In genomic region chr22:44648821-44649566, GRCh38 we compare ENCODE assay signal across 2 cellular contexts.
TF ChIP-seq lines count a peak whose summit lies in the region.

No MANE protein-coding gene starts in this region.

TF ChIP-seq in IMR-90, 13 proteins besides CTCF, POLR2A, EP300 and RAD21:
- TF ChIP-seq MAZ (IDR thresholded peaks at IDR 0.05; ENCODE audit: borderline replicate concordance, low read depth, low read length) (peak; percentile 75), CEBPB (IDR thresholded peaks at IDR 0.05; ENCODE audit: low read depth, low read length) (0 out of 2 replicates have a peak, but pooled peaks have one; percentile 12), NFE2L2 (IDR thresholded peaks at IDR 0.05; ENCODE audit: low read depth, low read length) (peak; percentile 81), BHLHE40 (IDR thresholded peaks at IDR 0.05; ENCODE audit: low read depth, low read length) (peak; percentile 85), USF2 (IDR thresholded peaks at IDR 0.05; ENCODE audit: low read depth, low read length) (no peak), MAFK (IDR thresholded peaks at IDR 0.05; ENCODE audit: low read depth, low read length) (no peak; the same call in 1 of the 2 replicates), MXI1 (IDR thresholded peaks at IDR 0.05; ENCODE audit: borderline replicate concordance, low read depth, low read length) (peak; percentile 83), FOS (IDR thresholded peaks at IDR 0.05; ENCODE audit: low read depth, low read length) (peak; percentile 74), CHD1 (IDR thresholded peaks at IDR 0.05; ENCODE audit: low read depth, low read length) (no peak; the same call in 1 of the 2 replicates), SMC3 (IDR thresholded peaks at IDR 0.05; ENCODE audit: low read depth, low read length) (no peak), RCOR1 (IDR thresholded peaks at IDR 0.05; ENCODE audit: insufficient replicate concordance, low read length) (peak; percentile 31), RFX5 (IDR thresholded peaks at IDR 0.05; ENCODE audit: low read depth, low read length) (no peak), ELK1 (IDR thresholded peaks at IDR 0.05; ENCODE audit: borderline replicate concordance, low read depth, low read length) (no peak)

TF ChIP-seq in HepG2, 621 proteins besides CTCF, POLR2A, EP300 and RAD21:
- TF ChIP-seq SAP130 (CRISPR knock-in tag; IDR thresholded peaks at IDR 0.05; ENCODE audit: low read depth) = no peak
- no peak for TF ChIP-seq SP2 (CRISPR knock-in tag; IDR thresholded peaks at IDR 0.05)
- no peak for TF ChIP-seq HNRNPH1 (optimal IDR thresholded peaks at IDR 0.05; ENCODE audit: low read depth, low read length)
- TF ChIP-seq ZNF770 (CRISPR knock-in tag; IDR thresholded peaks at IDR 0.05) = peak; percentile 22; the same call in 1 of the 2 replicates
- no peak for TF ChIP-seq ZSCAN5A (CRISPR knock-in tag; IDR thresholded peaks at IDR 0.05; ENCODE audit: borderline replicate concordance)
- TF ChIP-seq ISL2 (CRISPR knock-in tag; IDR thresholded peaks at IDR 0.05) = no peak
- no peak for TF ChIP-seq ARHGAP35 (CRISPR knock-in tag; IDR thresholded peaks at IDR 0.05; ENCODE audit: borderline replicate concordance)
- TF ChIP-seq GTF2F1 (IDR thresholded peaks at IDR 0.05; ENCODE audit: low read length) = no peak
- peak; percentile 83 for TF ChIP-seq ZNF263 (CRISPR knock-in tag; IDR thresholded peaks at IDR 0.05)
- TF ChIP-seq ZNF512 (CRISPR knock-in tag; IDR thresholded peaks at IDR 0.05) = no peak
- TF ChIP-seq YEATS2 (CRISPR knock-in tag; IDR thresholded peaks at IDR 0.05; ENCODE audit: borderline replicate concordance) = no peak
- TF ChIP-seq ATF1 (CRISPR knock-in tag; IDR thresholded peaks at IDR 0.05) = no peak
- TF ChIP-seq HNF1B (CRISPR knock-in tag; IDR thresholded peaks at IDR 0.05) = no peak
- TF ChIP-seq ZMAT3 (CRISPR knock-in tag; conservative IDR thresholded peaks at IDR 0.05) = no peak
- TF ChIP-seq ZNF687 (CRISPR knock-in tag; IDR thresholded peaks at IDR 0.05) = peak; percentile 27; the same call in 1 of the 2 replicates
- no peak for TF ChIP-seq MEIS2 (CRISPR knock-in tag; IDR thresholded peaks at IDR 0.05)
- no peak for TF ChIP-seq ZNF562 (CRISPR knock-in tag; IDR thresholded peaks at IDR 0.05; ENCODE audit: borderline replicate concordance)
